ENCODE assay signal across 8 cellular contexts in the genomic region with DNA sequence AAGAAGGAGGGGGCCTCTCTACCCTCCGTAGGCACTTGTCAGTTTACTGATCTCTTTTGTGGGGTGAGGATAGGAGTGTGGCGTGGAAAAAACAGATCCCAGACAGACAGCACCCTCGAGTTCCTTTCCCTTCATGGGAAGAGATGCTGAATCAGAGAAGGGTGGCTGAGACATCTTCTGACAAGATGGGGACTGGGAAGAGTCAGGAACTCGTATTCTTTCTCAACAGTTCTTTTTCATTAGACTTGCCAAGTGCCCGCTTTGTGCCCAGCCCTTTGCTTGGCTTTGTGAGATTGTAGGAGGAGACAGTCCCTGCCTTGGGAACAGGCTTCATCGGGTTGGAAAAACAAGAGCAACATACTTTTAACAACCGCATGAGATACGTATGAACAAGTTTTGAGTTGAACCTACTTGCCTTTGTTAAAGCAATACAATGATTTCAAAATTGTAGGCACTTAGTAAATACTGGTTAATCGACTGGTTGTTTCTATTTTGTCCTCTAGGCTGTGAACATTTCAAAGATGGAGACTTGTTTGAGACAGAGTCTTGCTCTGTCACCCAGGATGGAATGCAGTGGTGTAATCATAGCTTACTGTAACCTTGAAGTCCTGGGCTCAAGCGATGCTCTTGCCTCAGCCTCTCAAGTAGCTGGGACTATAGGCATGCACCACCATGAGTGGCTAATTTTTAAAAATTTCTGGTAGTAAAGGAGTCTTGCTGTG. TPM values are rescaled to one million over a fixed set of nuclear protein-coding genes. Genes with fewer than 3 reads are reported as not detected.
DNase-seq lines count a peak whose midpoint lies in the region; ATAC-seq, FAIRE-seq and TF ChIP-seq lines count a peak whose summit lies in the region.

No MANE protein-coding gene starts in this region.

- no peak overlapping the region for H3K14ac ChIP-seq in trophoblast cell (ENCODE audit: low read length)

- H4K12ac ChIP-seq in trophoblast cell (ENCODE audit: low read depth, low read length): no peak overlapping the region

- H2AFZ ChIP-seq in fibroblast of lung (ENCODE audit: low read length): peak overlapping the region; percentile 70
- H2AFZ ChIP-seq in trophoblast cell (ENCODE audit: insufficient read depth, low read length, poor library complexity): no peak overlapping the region

- WGBS in trophoblast cell (ENCODE audit: extremely low coverage, insufficient coverage, insufficient read length): no CpG with 5 or more reads among the region's 10 CpGs

- no peak overlapping the region for H3K18ac ChIP-seq in trophoblast cell (ENCODE audit: low read length)

- no peak overlapping the region for H2BK5ac ChIP-seq in trophoblast cell (ENCODE audit: low read depth, low read length, poor library complexity)

- no peak overlapping the region for H2BK120ac ChIP-seq in trophoblast cell (ENCODE audit: insufficient read depth, low read length, poor library complexity)

- TF ChIP-seq POLR2A in H54 (IDR thresholded peaks at IDR 0.05; ENCODE audit: low read depth, low read length): no peak

- H3K27me3 ChIP-seq in fibroblast of lung (ENCODE audit: control insufficient read depth, insufficient read depth, low read length) (no peaks in the 10 kb centered on the region), trophoblast cell (ENCODE audit: insufficient read depth, low read length) (no peaks in the 10 kb centered on the region)

- no peaks in the 10 kb centered on the region for H4K20me1 ChIP-seq in fibroblast of lung (ENCODE audit: control insufficient read depth, extremely low read depth, insufficient read depth, low read length)

- no peak for TF ChIP-seq CTCF in AG09309 (IDR thresholded peaks at IDR 0.05; ENCODE audit: control insufficient read depth, insufficient read depth, low read depth, low read length, missing control alignments)
- TF ChIP-seq CTCF in fibroblast of lung (conservative IDR thresholded peaks at IDR 0.05 in 1 of 2, IDR thresholded peaks at IDR 0.05 in 1 of 2; ENCODE audit: low read depth in 1 of 2, low read length in 2 of 2): no peak

- H3K4ac ChIP-seq in trophoblast cell (ENCODE audit: low read depth, low read length): peak overlapping the region; percentile 19

- H4K91ac ChIP-seq in trophoblast cell (ENCODE audit: low read depth, low read length): no peak overlapping the region

- no peak overlapping the region for H4K8ac ChIP-seq in trophoblast cell (ENCODE audit: low read depth, low read length)

- no peak overlapping the region for H3K23ac ChIP-seq in trophoblast cell (ENCODE audit: low read length)

- H3K9me3 ChIP-seq in fibroblast of lung (ENCODE audit: control insufficient read depth, insufficient read depth, low read depth, low read length) (no peaks in the 10 kb centered on the region), trophoblast cell (ENCODE audit: insufficient read depth, low read depth, low read length) (no peaks in the 10 kb centered on the region)

- peaks cover 10% of the 10 kb centered on the region for H3K79me1 ChIP-seq in trophoblast cell (ENCODE audit: low read length)

- peaks cover 4% of the 10 kb centered on the region for H3K4me1 ChIP-seq in fibroblast of lung (ENCODE audit: control insufficient read depth, extremely low read depth, insufficient read depth, low read length)
- peaks cover 3 to 5% of the 10 kb centered on the region in 2 experiments for H3K4me1 ChIP-seq in trophoblast cell (ENCODE audit: control insufficient read depth in 1 of 2, insufficient read depth in 2 of 2, low read length in 2 of 2)

- peak; percentile 45 for FAIRE-seq in H54 (lab: Jason Lieb, UNC)

- H3K27ac ChIP-seq in fibroblast of lung (ENCODE audit: insufficient read depth, low read length): peak overlapping the region; percentile 97
- no peak overlapping the region for H3K27ac ChIP-seq in trophoblast cell (ENCODE audit: low read depth, low read length)

- H3K4me3 ChIP-seq in AG09309 (ENCODE audit: control insufficient read depth, low read depth, low read length): peak overlapping the region; percentile 78
- H3K4me3 ChIP-seq in fibroblast of lung (replicated peaks in 1 of 4; ENCODE audit: control extremely low read depth in 1 of 4, insufficient read depth in 1 of 4, low read depth in 3 of 4, low read length in 4 of 4): peak overlapping the region; percentile 51 to 90 (median 72)
- peak overlapping the region; percentile 80 for H3K4me3 ChIP-seq in trophoblast cell (ENCODE audit: low read depth, low read length)

- H3K79me2 ChIP-seq in fibroblast of lung (ENCODE audit: control insufficient read depth, insufficient read depth, low read length) (peaks cover 56% of the 10 kb centered on the region), trophoblast cell (ENCODE audit: control insufficient read depth, insufficient read depth, low read length, poor library complexity) (peaks cover 4% of the 10 kb centered on the region)

- peak overlapping the region; percentile 90 for H3K9ac ChIP-seq in fibroblast of lung (ENCODE audit: insufficient read depth, low read length)
- H3K9ac ChIP-seq in trophoblast cell (ENCODE audit: low read length): peak overlapping the region; percentile 44

- H3K4me2 ChIP-seq in fibroblast of lung (ENCODE audit: extremely low read depth, insufficient read depth, low read length) (peak overlapping the region; percentile 98), trophoblast cell (ENCODE audit: low read length) (peak overlapping the region; percentile 91)

- H2BK12ac ChIP-seq in trophoblast cell (ENCODE audit: low read length): no peak overlapping the region

- ATAC-seq in HG03139 (IDR thresholded peaks at IDR 0.05; ENCODE audit: unreplicated experiment): no peak

- H2AK5ac ChIP-seq in trophoblast cell (ENCODE audit: low read length): no peak overlapping the region

- no peaks in the 10 kb centered on the region for H3K36me3 ChIP-seq in fibroblast of lung (ENCODE audit: control insufficient read depth, insufficient read depth, low read length)
- peaks cover 4 to 9% of the 10 kb centered on the region in 2 experiments for H3K36me3 ChIP-seq in trophoblast cell (ENCODE audit: control insufficient read depth in 1 of 2, insufficient read depth in 2 of 2, low read length in 2 of 2)

- peak; percentile 41 for DNase-seq in AG09309 (ENCODE audit: low read depth)
- peak; percentile 11 for DNase-seq in H54 (ENCODE audit: insufficient read length, low spot score)
- peak; percentile 27 for DNase-seq in SW480 (ENCODE audit: low spot score)
- DNase-seq in fibroblast of lung (ENCODE audit: low read depth in 2 of 2): peak; percentile 62 to 65
- DNase-seq in trophoblast cell: peak; percentile 73 to 80
- DNase-seq in NCI-H1048 (lab: John Stamatoyannopoulos, UW): no peak
- no peak for DNase-seq in NCI-H2196 (lab: John Stamatoyannopoulos, UW; ENCODE audit: unreplicated experiment)

RNA-seq across cellular contexts. Expression of a gene that starts 1.1 kb away (rescaled TPM):
- total RNA-seq in fibroblast of lung: 52.9 and 85.0 TPM in 2 replicates
- 57.5 and 117 TPM in 2 replicates for polyA plus RNA-seq in fibroblast of lung
- polyA plus RNA-seq in fibroblast of lung (2012): 43.3 and 91.0 TPM in 2 replicates
- polyA minus RNA-seq in fibroblast of lung (ENCODE audit: low replicate concordance): 127 and 132 TPM in 2 replicates
- polyA plus RNA-seq in trophoblast cell (2013): 63.0 and 64.3 TPM in 2 replicates

Comparison
In these comparisons a context has a peak if more than half of its experiments do, and no peak if none do; other contexts are left out.
1. DNase-seq: peak in AG09309 (single experiment), H54 (single experiment), SW480 (single experiment), fibroblast of lung (2 of 2) and trophoblast cell (2 of 2); none in NCI-H1048 (single experiment) and NCI-H2196 (single experiment).
2. Peak in every context shown above with its lines, with median percentiles within 50 percentile points of each other: H3K4me3 ChIP-seq.